Comparison of ENCODE assay signal across 9 cellular contexts in the genomic region with DNA sequence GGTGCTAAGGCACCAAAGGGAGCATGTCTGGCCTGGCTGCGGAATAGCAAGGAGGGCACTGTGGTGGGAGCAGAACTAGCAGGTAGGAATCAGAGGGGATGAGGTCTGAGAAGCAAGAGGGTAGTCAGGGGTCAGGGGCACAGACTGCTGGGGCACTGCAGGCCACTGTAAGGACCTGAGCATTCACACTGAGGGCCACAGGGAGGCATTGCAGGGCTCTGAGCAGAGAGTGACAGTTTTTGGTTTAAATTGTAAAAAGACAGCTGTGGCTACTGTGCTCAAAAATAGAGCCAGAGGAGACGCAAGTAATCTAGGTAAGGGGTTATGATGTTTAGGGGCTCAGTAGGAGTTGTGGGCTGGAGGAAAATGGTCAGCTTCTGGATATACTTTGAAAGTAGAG. TPM values are rescaled to one million over a fixed set of nuclear protein-coding genes. Genes with fewer than 3 reads are reported as not detected.
A peak's percentile ranks its signal among the peaks of the same experiment; 100 is the strongest.
DNase-seq lines count a peak whose midpoint lies in the region; ATAC-seq and TF ChIP-seq lines count a peak whose summit lies in the region.
"Had no signal": no experiment of that assay in that cellular context is flagged by ENCODE, and none has a peak within 500 bp of the region (broad histone marks: within the 10 kb centered on the region; RNA-seq: fewer than 3 reads in every experiment).

No MANE protein-coding gene starts in this region.

- H3K4me3 ChIP-seq in SU-DHL-6 (ENCODE audit: insufficient read depth, low read length, poor library complexity, severe bottlenecking) (peak overlapping the region; percentile 68), upper lobe of right lung (peak overlapping the region; percentile 46)

- ATAC-seq in Right ventricle myocardium inferior (no peak), Right ventricle myocardium superior (ENCODE audit: poor library complexity) (no peak), upper lobe of right lung (peak; percentile 28), GM21367 (IDR thresholded peaks at IDR 0.05; ENCODE audit: unreplicated experiment) (no peak)

- no peaks in the 10 kb centered on the region for H4K20me1 ChIP-seq in SU-DHL-6 (ENCODE audit: low read depth, low read length)

- intact Hi-C loops in Right ventricle myocardium inferior (cut with DNase I) = no loop called here
- intact Hi-C loops in Right ventricle myocardium superior (cut with DNase I) = no loop called here
- intact Hi-C loops in upper lobe of right lung (cut with DNase I) = loop anchor here (10.0 kb wide), 1 partner anchor 49 kb away; no protein-coding TSS in a partner anchor

- DNase-seq in Right ventricle myocardium inferior (ENCODE audit: missing footprints) (peak; percentile 42), Right ventricle myocardium superior (no peak), hepatic stellate cell (ENCODE audit: low spot score) (peak; percentile 17), upper lobe of right lung (no peak), NCI-H1930 (lab: John Stamatoyannopoulos, UW) (no peak), NCI-H1048 (lab: John Stamatoyannopoulos, UW) (no peak)
- DNase-seq: stimulated activated CD4-positive, alpha-beta T cell treated with anti-CD3 and anti-CD28 coated beads, Interleukin-1b, Interleukin-23, amount 100 ng/mL, for 48 hours had no signal

- peak overlapping the region; percentile 93 for H3K4me2 ChIP-seq in SU-DHL-6 (ENCODE audit: low read depth, low read length, poor library complexity, severe bottlenecking)

- peaks cover 27% of the 10 kb centered on the region for H3K36me3 ChIP-seq in SU-DHL-6 (ENCODE audit: low read length)
- H3K36me3 ChIP-seq in upper lobe of right lung = peaks cover 5% of the 10 kb centered on the region

- H3K9me2 ChIP-seq in SU-DHL-6 (replicated peaks; ENCODE audit: insufficient read depth, low read length) = no peaks in the 10 kb centered on the region

- H3K27ac ChIP-seq in SU-DHL-6 (ENCODE audit: low read depth, low read length) (peak overlapping the region; percentile 99), upper lobe of right lung (peak overlapping the region; percentile 79)

- peaks cover 67% of the 10 kb centered on the region for H3K79me2 ChIP-seq in SU-DHL-6 (ENCODE audit: insufficient read depth, low read length)

- TF ChIP-seq CTCF in SU-DHL-6 (IDR thresholded peaks at IDR 0.05; ENCODE audit: insufficient read depth, low read length, poor library complexity, severe bottlenecking) = peak; percentile 51
- no peak for TF ChIP-seq CTCF in upper lobe of right lung (IDR thresholded peaks at IDR 0.05)

- peaks cover 38% of the 10 kb centered on the region for H3K4me1 ChIP-seq in upper lobe of right lung

- no peaks in the 10 kb centered on the region for H3K27me3 ChIP-seq in SU-DHL-6 (ENCODE audit: low read length)
- H3K27me3 ChIP-seq in upper lobe of right lung = no peaks in the 10 kb centered on the region

- H3F3A ChIP-seq in SU-DHL-6 (ENCODE audit: insufficient read depth) = peaks cover 34% of the 10 kb centered on the region

- H3K9me3 ChIP-seq in SU-DHL-6 (ENCODE audit: insufficient read depth, low read length) (no peaks in the 10 kb centered on the region), upper lobe of right lung (no peaks in the 10 kb centered on the region)

- peak overlapping the region; percentile 88 for H3K9ac ChIP-seq in SU-DHL-6 (ENCODE audit: low read length)

- H2AFZ ChIP-seq in SU-DHL-6 (ENCODE audit: low read depth, low read length, severe bottlenecking) = no peak overlapping the region

RNA-seq across cellular contexts. Expression of gene ARHGAP25, which starts 41.5 kb away (rescaled TPM):
- total RNA-seq in Right ventricle myocardium inferior (9.4 TPM), Right ventricle myocardium superior (7.3 TPM), upper lobe of right lung (31.8 TPM)

Comparison
In these comparisons a context has a peak if more than half of its experiments do, and no peak if none do; other contexts are left out.
1. DNase-seq: peak in Right ventricle myocardium inferior (single experiment) and hepatic stellate cell (single experiment); none in Right ventricle myocardium superior (single experiment), upper lobe of right lung (single experiment), NCI-H1930 (0 of 2) and NCI-H1048 (single experiment).